Comparison of ENCODE assay signal across 8 cellular contexts in the genomic region with DNA sequence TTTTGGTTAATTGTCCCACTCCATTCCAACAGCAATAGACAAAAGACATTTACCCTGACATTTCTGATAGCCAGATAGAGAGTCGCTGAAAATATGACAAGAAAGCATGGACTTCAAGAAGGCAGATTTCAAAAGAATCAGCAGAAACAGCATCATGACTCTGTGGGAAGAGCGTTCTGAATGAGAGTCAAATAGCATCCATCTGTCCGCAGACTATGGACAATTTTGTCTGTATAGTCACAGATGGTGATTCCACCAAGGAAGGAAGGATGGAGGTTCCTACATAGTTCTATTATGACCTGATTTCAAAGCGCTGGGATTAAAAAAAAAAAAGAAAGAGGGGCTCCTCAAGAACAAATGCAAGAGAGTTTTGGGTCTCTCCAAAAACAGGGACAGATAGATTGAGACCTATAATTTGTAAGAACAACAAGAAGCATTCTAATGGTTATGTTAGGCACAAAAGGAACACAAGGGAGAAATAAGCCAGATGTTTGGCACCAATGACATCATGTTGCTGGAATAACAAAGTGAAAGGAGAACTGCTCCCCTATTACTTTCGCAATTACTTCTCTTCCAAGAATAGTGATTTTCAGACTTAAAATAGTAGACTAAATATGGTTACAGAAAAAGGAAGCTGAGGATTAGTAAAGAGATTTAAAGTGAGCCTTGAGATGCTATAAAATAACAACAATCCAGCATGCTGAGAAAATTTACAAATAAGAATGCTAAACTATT. TPM values are rescaled to one million over a fixed set of nuclear protein-coding genes. Genes with fewer than 3 reads are reported as not detected.
DNase-seq lines count a peak whose midpoint lies in the region; ATAC-seq, FAIRE-seq and TF ChIP-seq lines count a peak whose summit lies in the region.

No MANE protein-coding gene starts in this region.

- H3F3A ChIP-seq in MM.1S (ENCODE audit: insufficient read depth, low read length): no peaks in the 10 kb centered on the region

- POLR2A ChIA-PET in MCF 10A (lab: Yijun Ruan, JAX): interaction anchor here (1.7 kb wide), 1 partner anchor 9 kb away, joined by 5 read pairs; no protein-coding TSS in a partner anchor

- H4K20me1 ChIP-seq in mammary epithelial cell (ENCODE audit: insufficient read depth, low read length) (no peaks in the 10 kb centered on the region), MM.1S (ENCODE audit: insufficient read depth, low read length) (no peaks in the 10 kb centered on the region)

- H3K27ac ChIP-seq in mammary epithelial cell (ENCODE audit: insufficient read depth, low read depth, low read length): no peak overlapping the region
- no peak overlapping the region for H3K27ac ChIP-seq in MM.1S (ENCODE audit: low read length)
- peak overlapping the region; percentile 32 to 67 (median 50) for H3K27ac ChIP-seq in gastroesophageal sphincter
- H3K27ac ChIP-seq in vagina: peak overlapping the region; percentile 43
- no peak overlapping the region for H3K27ac ChIP-seq in kidney (ENCODE audit: low read depth in 2 of 2, low read length in 2 of 2)

- ATAC-seq in gastroesophageal sphincter: peak; percentile 63

- H3K27me3 ChIP-seq in mammary epithelial cell (ENCODE audit: insufficient read depth, low read length) (no peaks in the 10 kb centered on the region), MM.1S (replicated peaks; ENCODE audit: insufficient read depth, low read length) (no peaks in the 10 kb centered on the region), gastroesophageal sphincter (no peaks in the 10 kb centered on the region), vagina (no peaks in the 10 kb centered on the region)

- no peak for TF ChIP-seq CTCF in MCF 10A (IDR thresholded peaks at IDR 0.05; ENCODE audit: unreplicated experiment)
- no peak for TF ChIP-seq CTCF in mammary epithelial cell (conservative IDR thresholded peaks at IDR 0.05 in 1 of 2, IDR thresholded peaks at IDR 0.05 in 1 of 2; ENCODE audit: extremely low read depth in 1 of 2, insufficient read depth in 1 of 2, low read depth in 1 of 2, low read length in 2 of 2)
- TF ChIP-seq CTCF in MM.1S (IDR thresholded peaks at IDR 0.05; ENCODE audit: low read length): no peak
- TF ChIP-seq CTCF in gastroesophageal sphincter (IDR thresholded peaks at IDR 0.05): peak in 1 of 4 experiments; percentile 3
- no peak for TF ChIP-seq CTCF in vagina (IDR thresholded peaks at IDR 0.05)
- TF ChIP-seq CTCF in kidney (IDR thresholded peaks at IDR 0.05; ENCODE audit: borderline replicate concordance, extremely low read depth, insufficient read depth): no peak

- CTCF ChIA-PET in MCF 10A (lab: Yijun Ruan, JAX): no interaction called here
- CTCF ChIA-PET in mammary epithelial cell (lab: Charles Lee; ENCODE audit: low non-redundant PET): no interaction called here

- H3K9ac ChIP-seq in mammary epithelial cell (ENCODE audit: insufficient read depth, low read length) (no peak overlapping the region), MM.1S (ENCODE audit: low read length) (no peak overlapping the region), kidney (ENCODE audit: low read length in 2 of 2) (no peak overlapping the region)

- H3K36me3 Mint-ChIP-seq in MCF 10A (ENCODE audit: insufficient read depth, unreplicated experiment): no peaks in the 10 kb centered on the region
- H3K36me3 Mint-ChIP-seq in activated T-helper 2 cell treated with anti-CD3 and anti-CD28 coated beads, Interferon-gamma antibody, Interleukin-2, Interleukin-4, amounts not matched to agents 10 μg/mL and 5 μg/mL and 100 μg/mL, durations not matched to agents 14 hours and 24 hours and 36 hours (ENCODE audit: low read depth): peaks cover 15% of the 10 kb centered on the region

- no peaks in the 10 kb centered on the region for H3K4me1 Mint-ChIP-seq in MCF 10A (ENCODE audit: insufficient read depth, unreplicated experiment)
- peaks cover 20% of the 10 kb centered on the region for H3K4me1 Mint-ChIP-seq in activated T-helper 2 cell treated with anti-CD3 and anti-CD28 coated beads, Interferon-gamma antibody, Interleukin-2, Interleukin-4, amounts not matched to agents 10 μg/mL and 5 μg/mL and 100 μg/mL, durations not matched to agents 14 hours and 24 hours and 36 hours (ENCODE audit: low read depth)

- intact Hi-C loops in MCF 10A (cut with micrococcal nuclease): no loop called here
- intact Hi-C loops in mammary epithelial cell (cut with micrococcal nuclease): no loop called here
- intact Hi-C loops in vagina (cut with DNase I): no loop called here
- intact Hi-C loops in activated T-helper 2 cell treated with anti-CD3 and anti-CD28 coated beads, Interferon-gamma antibody, Interleukin-2, Interleukin-4, amounts not matched to agents 10 μg/mL and 5 μg/mL and 100 μg/mL, durations not matched to agents 14 hours and 24 hours and 36 hours (cut with micrococcal nuclease): no loop called here
- intact Hi-C loops in kidney (cut with DNase I): no loop called here

- no peak overlapping the region for H3K27ac Mint-ChIP-seq in MCF 10A (ENCODE audit: low read depth, unreplicated experiment)
- no peak overlapping the region for H3K27ac Mint-ChIP-seq in activated T-helper 2 cell treated with anti-CD3 and anti-CD28 coated beads, Interferon-gamma antibody, Interleukin-2, Interleukin-4, amounts not matched to agents 10 μg/mL and 5 μg/mL and 100 μg/mL, durations not matched to agents 14 hours and 24 hours and 36 hours

- no peak for TF ChIP-seq EP300 in gastroesophageal sphincter (IDR thresholded peaks at IDR 0.05)

- WGBS in mammary epithelial cell (ENCODE audit: low coverage, missing lambda C conversion rate): 99% methylated on average over 5 of the region's 5 CpGs
- 59 to 83% methylated on average over 4 to 5 of the region's 5 CpGs for WGBS in gastroesophageal sphincter (ENCODE audit: low coverage in 1 of 2), 2 donors

- H3K4me3 ChIP-seq in mammary epithelial cell (replicated peaks in 1 of 3; ENCODE audit: insufficient read depth in 1 of 3, low read depth in 2 of 3, low read length in 3 of 3): no peak overlapping the region
- 0 out of 2 replicates have a peak overlapping the region, but pooled peaks have one; percentile 9 for H3K4me3 ChIP-seq in MM.1S (ENCODE audit: low read length)
- H3K4me3 ChIP-seq in gastroesophageal sphincter: no peak overlapping the region
- no peak overlapping the region for H3K4me3 ChIP-seq in vagina
- no peak overlapping the region for H3K4me3 ChIP-seq in kidney (ENCODE audit: low read length in 2 of 2)

- DNase-seq in MCF 10A (ENCODE audit: unreplicated experiment) (peak; percentile 11), mammary epithelial cell (no peak), MM.1S (peak; percentile 39), vagina (ENCODE audit: extremely low spot score in 2 of 2) (no peak), kidney (no peak)
- no peak for DNase-seq in activated T-helper 2 cell treated with anti-CD3 and anti-CD28 coated beads, Interferon-gamma antibody, Interleukin-2, Interleukin-4, amounts not matched to agents 10 μg/mL and 5 μg/mL and 100 μg/mL, durations not matched to agents 14 hours and 24 hours and 36 hours (ENCODE audit: low spot score)
- no peak for DNase-seq in stimulated activated CD4-positive, alpha-beta T cell treated with anti-CD3 and anti-CD28 coated beads, Interleukin-2, amount 100 ng/mL, for 24 hours

- H3K4me1 ChIP-seq in mammary epithelial cell (ENCODE audit: insufficient read depth, low read length) (peaks cover 4% of the 10 kb centered on the region), MM.1S (ENCODE audit: low read length) (peaks cover 12% of the 10 kb centered on the region), gastroesophageal sphincter (peaks cover 13 to 69% (median 20%) of the 10 kb centered on the region in 3 donors), vagina (peaks cover 17% of the 10 kb centered on the region), kidney (ENCODE audit: control insufficient read depth in 1 of 2, insufficient read depth in 1 of 2, low read depth in 1 of 2, low read length in 2 of 2) (no peaks in the 10 kb centered on the region)

- peaks cover 42% of the 10 kb centered on the region for H3K27me3 Mint-ChIP-seq in MCF 10A (ENCODE audit: insufficient read depth, unreplicated experiment)
- H3K27me3 Mint-ChIP-seq in activated T-helper 2 cell treated with anti-CD3 and anti-CD28 coated beads, Interferon-gamma antibody, Interleukin-2, Interleukin-4, amounts not matched to agents 10 μg/mL and 5 μg/mL and 100 μg/mL, durations not matched to agents 14 hours and 24 hours and 36 hours (ENCODE audit: low read depth): peaks cover 1% of the 10 kb centered on the region

- H2AFZ ChIP-seq in mammary epithelial cell (ENCODE audit: low read depth, low read length) (no peak overlapping the region), MM.1S (ENCODE audit: low read length) (no peak overlapping the region)

- no peaks in the 10 kb centered on the region for H3K9me3 ChIP-seq in mammary epithelial cell (replicated peaks; ENCODE audit: insufficient read depth, low read length)
- no peaks in the 10 kb centered on the region for H3K9me3 ChIP-seq in MM.1S (replicated peaks; ENCODE audit: insufficient read depth, low read length)
- H3K9me3 ChIP-seq in gastroesophageal sphincter: no peaks in the 10 kb centered on the region
- no peaks in the 10 kb centered on the region for H3K9me3 ChIP-seq in vagina
- no peaks in the 10 kb centered on the region for H3K9me3 ChIP-seq in kidney (ENCODE audit: control insufficient read depth in 1 of 2, low read length in 2 of 2)

- H3K36me3 ChIP-seq in mammary epithelial cell (ENCODE audit: insufficient read depth, low read length) (no peaks in the 10 kb centered on the region), MM.1S (replicated peaks; ENCODE audit: insufficient read depth, low read length) (no peaks in the 10 kb centered on the region), gastroesophageal sphincter (no peaks in the 10 kb centered on the region), vagina (no peaks in the 10 kb centered on the region), kidney (ENCODE audit: control insufficient read depth in 1 of 2, insufficient read depth in 2 of 2, low read length in 2 of 2) (no peaks in the 10 kb centered on the region)

- H3K4me2 ChIP-seq in mammary epithelial cell (ENCODE audit: insufficient read depth, low read depth, low read length) (no peak overlapping the region), MM.1S (ENCODE audit: low read depth, low read length) (peak overlapping the region; percentile 58)

- dilution Hi-C loops in mammary epithelial cell (cut with HindIII; ENCODE audit: low sequenced_read_pairs): no loop called here

- H3K9me2 ChIP-seq in MM.1S (replicated peaks; ENCODE audit: insufficient read depth, low read length): no peaks in the 10 kb centered on the region

- BruUV-seq in MCF 10A (replicated peaks; lab: Mats Ljungman, UMichigan) (no TSS peak), mammary epithelial cell (replicated peaks; lab: Mats Ljungman, UMichigan) (no TSS peak)

- no peaks in the 10 kb centered on the region for H3K9me3 Mint-ChIP-seq in MCF 10A (ENCODE audit: unreplicated experiment)
- H3K9me3 Mint-ChIP-seq in activated T-helper 2 cell treated with anti-CD3 and anti-CD28 coated beads, Interferon-gamma antibody, Interleukin-2, Interleukin-4, amounts not matched to agents 10 μg/mL and 5 μg/mL and 100 μg/mL, durations not matched to agents 14 hours and 24 hours and 36 hours: no peaks in the 10 kb centered on the region

- FAIRE-seq in kidney (lab: Jason Lieb, UNC): no peak

- in situ Hi-C loops in mammary epithelial cell (cut with MboI; ENCODE audit: low sequenced_read_pairs in 2 of 2): no loop called here

- no peak overlapping the region for H3K4me3 Mint-ChIP-seq in MCF 10A (ENCODE audit: unreplicated experiment)
- no peak overlapping the region for H3K4me3 Mint-ChIP-seq in activated T-helper 2 cell treated with anti-CD3 and anti-CD28 coated beads, Interferon-gamma antibody, Interleukin-2, Interleukin-4, amounts not matched to agents 10 μg/mL and 5 μg/mL and 100 μg/mL, durations not matched to agents 14 hours and 24 hours and 36 hours (ENCODE audit: low read depth)

- no peak for TF ChIP-seq POLR2A in gastroesophageal sphincter (IDR thresholded peaks at IDR 0.05)
- TF ChIP-seq POLR2A in vagina (IDR thresholded peaks at IDR 0.05): no peak

- no peaks in the 10 kb centered on the region for H3K79me2 ChIP-seq in mammary epithelial cell (ENCODE audit: insufficient read depth, low read length)
- no peaks in the 10 kb centered on the region for H3K79me2 ChIP-seq in MM.1S (ENCODE audit: low read length)

RNA-seq across cellular contexts. Expression of a gene that starts 28.5 kb away (rescaled TPM):
- total RNA-seq in MCF 10A (2022): 15.6 and 37.3 TPM in 2 replicates
- 10 to 100 TPM; 35.8 to 70.3 TPM for total RNA-seq in mammary epithelial cell
- polyA plus RNA-seq in mammary epithelial cell: 3.2 TPM
- 8.3 TPM for polyA minus RNA-seq in mammary epithelial cell
- total RNA-seq in gastroesophageal sphincter: 100 to 1,000 TPM; 544 to 589 (median 567) TPM
- 22.8 TPM for total RNA-seq in vagina
- total RNA-seq in activated T-helper 2 cell treated with anti-CD3 and anti-CD28 coated beads, Interferon-gamma antibody, Interleukin-2, Interleukin-4, amounts not matched to agents 10 μg/mL and 5 μg/mL and 100 μg/mL, durations not matched to agents 14 hours and 24 hours and 36 hours: 16.8 and 17.0 TPM in 2 replicates
- total RNA-seq in kidney: 25.4 TPM
- polyA plus RNA-seq in kidney (ENCODE audit: insufficient read depth, low read depth, low replicate concordance): 2.6 TPM

Comparison
In these comparisons a context has a peak if more than half of its experiments do, and no peak if none do; other contexts are left out.
1. DNase-seq: peak in MCF 10A (single experiment) and MM.1S (single experiment); none in mammary epithelial cell (single experiment), vagina (0 of 2), activated T-helper 2 cell treated with anti-CD3 and anti-CD28 coated beads, Interferon-gamma antibody, Interleukin-2, Interleukin-4, amounts not matched to agents 10 μg/mL and 5 μg/mL and 100 μg/mL, durations not matched to agents 14 hours and 24 hours and 36 hours (single experiment), stimulated activated CD4-positive, alpha-beta T cell treated with anti-CD3 and anti-CD28 coated beads, Interleukin-2, amount 100 ng/mL, for 24 hours (0 of 2) and kidney (single experiment).
2. H3K27ac ChIP-seq: peak in gastroesophageal sphincter (4 of 4) and vagina (single experiment); none in mammary epithelial cell (single experiment), MM.1S (single experiment) and kidney (0 of 2).
3. RNA of a gene that starts 28.5 kb away (total RNA-seq): 544 to 589 TPM in gastroesophageal sphincter; 35.8 to 70.3 TPM in mammary epithelial cell, 25.4 TPM in kidney (single experiment), 22.8 TPM in vagina (single experiment), 16.8 to 17.0 TPM in activated T-helper 2 cell treated with anti-CD3 and anti-CD28 coated beads, Interferon-gamma antibody, Interleukin-2, Interleukin-4, amounts not matched to agents 10 μg/mL and 5 μg/mL and 100 μg/mL, durations not matched to agents 14 hours and 24 hours and 36 hours and 15.6 to 37.3 TPM in MCF 10A; every median in the first group is over 4 times any median in the second.